8 cellular contexts compared by ENCODE assay signal in genomic region chr4:163494360-163495241, GRCh38. TPM values are rescaled to one million over a fixed set of nuclear protein-coding genes. Genes with fewer than 3 reads are reported as not detected.
DNase-seq lines count a peak whose midpoint lies in the region; FAIRE-seq and TF ChIP-seq lines count a peak whose summit lies in the region.

Gene TMA16 (plus strand): TSS chr4:163494690. CDS start chr4:163494802, 112 bp downstream.

- peak within 1 kb of the TSS; percentile 93 for H2AFZ ChIP-seq in Loucy (ENCODE audit: low read length)

- peak within 1 kb of the TSS; percentile 100 for H3K4me3 Mint-ChIP-seq in neural crest cell

- H3K4me2 ChIP-seq in Loucy (ENCODE audit: low read depth, low read length, poor library complexity, severe bottlenecking) = peak within 1 kb of the TSS; percentile 99

- peak; percentile 41 for FAIRE-seq in H54 (lab: Jason Lieb, UNC)

- no peaks in the 10 kb centered on the region for H3K9me3 ChIP-seq in Loucy (ENCODE audit: insufficient read depth, low read depth, low read length)
- no peaks in the 10 kb centered on the region for H3K9me3 ChIP-seq in stomach smooth muscle (ENCODE audit: control insufficient read depth in 2 of 2, low read length in 2 of 2)

- peaks cover 56% of the 10 kb centered on the region for H3K79me2 ChIP-seq in Loucy (ENCODE audit: insufficient read depth, low read length)

- no peaks in the 10 kb centered on the region for H3K9me3 Mint-ChIP-seq in neural crest cell

- H3K36me3 ChIP-seq in Loucy (ENCODE audit: insufficient read depth, low read length) (no peaks in the 10 kb centered on the region), stomach smooth muscle (ENCODE audit: control insufficient read depth in 2 of 2, insufficient read depth in 2 of 2, low read length in 2 of 2) (no peaks in the 10 kb centered on the region)

- H3K9ac ChIP-seq in Loucy (ENCODE audit: low read depth, low read length, poor library complexity, severe bottlenecking) (peak within 1 kb of the TSS; percentile 92), stomach smooth muscle (ENCODE audit: low read length in 2 of 2) (peak within 1 kb of the TSS; percentile 86 to 87)

- peak; percentile 48 for TF ChIP-seq POLR2A in H54 (IDR thresholded peaks at IDR 0.05; ENCODE audit: low read depth, low read length)

- H3K4me3 ChIP-seq in Loucy (ENCODE audit: low read length, poor library complexity, severe bottlenecking) (peak within 1 kb of the TSS; percentile 93), fibroblast of villous mesenchyme (ENCODE audit: low read depth, low read length) (peak within 1 kb of the TSS; percentile 98), stomach smooth muscle (ENCODE audit: low read length in 2 of 2) (peak within 1 kb of the TSS; percentile 93 to 94)

- H3K27ac Mint-ChIP-seq in neural crest cell (ENCODE audit: unreplicated experiment) = peak within 1 kb of the TSS; percentile 100

- peaks cover 7% of the 10 kb centered on the region for H3K27me3 Mint-ChIP-seq in neural crest cell (ENCODE audit: low read depth)

- no peaks in the 10 kb centered on the region for H3F3A ChIP-seq in Loucy (ENCODE audit: low read depth)

- TF ChIP-seq CTCF in Loucy (conservative IDR thresholded peaks at IDR 0.05; ENCODE audit: low read length) (no peak), fibroblast of villous mesenchyme (IDR thresholded peaks at IDR 0.05; ENCODE audit: insufficient read depth, low read depth, low read length) (no peak), neural crest cell (conservative IDR thresholded peaks at IDR 0.05) (peak; percentile 11)

- no peaks in the 10 kb centered on the region for H3K9me2 ChIP-seq in Loucy (replicated peaks; ENCODE audit: low read depth, low read length)

- H3K27me3 ChIP-seq in Loucy (ENCODE audit: insufficient read depth, low read length, poor library complexity, severe bottlenecking) = no peaks in the 10 kb centered on the region
- no peaks in the 10 kb centered on the region for H3K27me3 ChIP-seq in stomach smooth muscle (ENCODE audit: control insufficient read depth in 1 of 2, insufficient read depth in 2 of 2, low read length in 2 of 2)

- peaks cover 40% of the 10 kb centered on the region for H4K20me1 ChIP-seq in Loucy (ENCODE audit: insufficient read depth, low read length, poor library complexity, severe bottlenecking)

- peaks cover 41% of the 10 kb centered on the region for H3K4me1 ChIP-seq in Loucy (ENCODE audit: insufficient read depth, low read length, poor library complexity, severe bottlenecking)
- no peaks in the 10 kb centered on the region for H3K4me1 ChIP-seq in stomach smooth muscle (ENCODE audit: control insufficient read depth, insufficient read depth, low read length)

- DNase-seq in ELF-1 (ENCODE audit: low read depth, low spot score) (peak; percentile 97), H54 (ENCODE audit: insufficient read length, low spot score) (peak; percentile 58), SHP77 treated with DMSO at 0.1 percent for 48 hours (lab: John Stamatoyannopoulos, UW) (peak; percentile 85), activated gamma-delta T cell (lab: John Stamatoyannopoulos, UW) (peak; percentile 50), fibroblast of villous mesenchyme (ENCODE audit: low read depth) (peak; percentile 94), neural crest cell (ENCODE audit: low read depth, low spot score) (peak; percentile 78)

- peaks cover 31% of the 10 kb centered on the region for H3K4me1 Mint-ChIP-seq in neural crest cell

- no peaks in the 10 kb centered on the region for H3K36me3 Mint-ChIP-seq in neural crest cell (ENCODE audit: low read depth)

- peak within 1 kb of the TSS; percentile 62 for H3K27ac ChIP-seq in stomach smooth muscle (ENCODE audit: low read length)

RNA-seq across cellular contexts. Expression of gene TMA16, which starts in this region (rescaled TPM):
- total RNA-seq in fibroblast of villous mesenchyme (30.6 and 53.5 TPM in 2 replicates), neural crest cell (43.9 and 48.1 TPM in 2 replicates)

Comparison
In these comparisons a context has a peak if more than half of its experiments do, and no peak if none do; other contexts are left out.
1. Peak in every context shown above with its lines: DNase-seq, H3K4me3 ChIP-seq and H3K27ac ChIP-seq.